In genomic region chr9:92033307-92033706, GRCh38 we compare ENCODE assay signal across 6 cellular contexts.
"Had no signal": no experiment of that assay in that cellular context is flagged by ENCODE, and none has a peak within 500 bp of the region (broad histone marks: within the 10 kb centered on the region; RNA-seq: fewer than 3 reads in every experiment).

No MANE protein-coding gene starts in this region.

- ATAC-seq: HepG2, K562 had no signal

- H3K4me3 Mint-ChIP-seq: IgD-negative memory B cell had no signal

- H3K9me3 Mint-ChIP-seq: IgD-negative memory B cell had no signal

- H3K4me1 Mint-ChIP-seq: IgD-negative memory B cell had no signal

- H3K27me3 Mint-ChIP-seq: IgD-negative memory B cell had no signal

- DNase-seq: IMR-90, KBM-7, KG1 had no signal
